Comparison of ENCODE assay signal across 17 cellular contexts in genomic region chr1:208135354-208135753, GRCh38.
DNase-seq lines count a peak whose midpoint lies in the region; ATAC-seq and TF ChIP-seq lines count a peak whose summit lies in the region.
"Had no signal": no experiment of that assay in that cellular context is flagged by ENCODE, and none has a peak within 500 bp of the region (broad histone marks: within the 10 kb centered on the region; RNA-seq: fewer than 3 reads in every experiment).

No MANE protein-coding gene starts in this region.

- TF ChIP-seq CTCF in fibroblast of lung (conservative IDR thresholded peaks at IDR 0.05 in 1 of 2, IDR thresholded peaks at IDR 0.05 in 1 of 2; ENCODE audit: low read depth in 1 of 2, low read length in 2 of 2) (no peak), neural progenitor cell (IDR thresholded peaks at IDR 0.05) (no peak)

- H3K27me3 ChIP-seq in fibroblast of lung (ENCODE audit: control insufficient read depth, insufficient read depth, low read length) (no peaks in the 10 kb centered on the region), neural progenitor cell (peaks cover 15% of the 10 kb centered on the region)
- H3K27me3 ChIP-seq: MG63, pancreas had no signal

- no peaks in the 10 kb centered on the region for H4K20me1 ChIP-seq in fibroblast of lung (ENCODE audit: control insufficient read depth, extremely low read depth, insufficient read depth, low read length)
- no peaks in the 10 kb centered on the region for H4K20me1 ChIP-seq in neural progenitor cell (ENCODE audit: low read depth)

- no peak for ATAC-seq in HG02642 (IDR thresholded peaks at IDR 0.05; ENCODE audit: poor library complexity, unreplicated experiment)
- no peak for ATAC-seq in HG03565 (IDR thresholded peaks at IDR 0.05; ENCODE audit: unreplicated experiment)
- ATAC-seq in GM21447 (IDR thresholded peaks at IDR 0.05; ENCODE audit: unreplicated experiment) = no peak
- ATAC-seq: WTC11 had no signal

- H3K4me2 ChIP-seq in fibroblast of lung (ENCODE audit: extremely low read depth, insufficient read depth, low read length) (no peak overlapping the region), neural progenitor cell (no peak overlapping the region)

- peaks cover 29% of the 10 kb centered on the region for H3F3A ChIP-seq in neural progenitor cell (ENCODE audit: low read depth)

- H2AFZ ChIP-seq in fibroblast of lung (ENCODE audit: low read length) (no peak overlapping the region), neural progenitor cell (replicated peaks) (no peak overlapping the region)

- H3K36me3 ChIP-seq in fibroblast of lung (ENCODE audit: control insufficient read depth, insufficient read depth, low read length) (no peaks in the 10 kb centered on the region), neural progenitor cell (no peaks in the 10 kb centered on the region)
- H3K36me3 ChIP-seq: MG63, pancreas had no signal

- no peak overlapping the region for H3K27ac ChIP-seq in fibroblast of lung (ENCODE audit: insufficient read depth, low read length)
- H3K27ac ChIP-seq in neural progenitor cell = no peak overlapping the region
- H3K27ac ChIP-seq: pancreas had no signal

- H3K79me2 ChIP-seq in fibroblast of lung (ENCODE audit: control insufficient read depth, insufficient read depth, low read length) (no peaks in the 10 kb centered on the region), neural progenitor cell (ENCODE audit: low read depth) (no peaks in the 10 kb centered on the region)

- no peaks in the 10 kb centered on the region for H3K9me3 Mint-ChIP-seq in neural progenitor cell
- H3K9me3 Mint-ChIP-seq: type B pancreatic cell, WTC11 had no signal

- H3K9ac ChIP-seq in fibroblast of lung (ENCODE audit: insufficient read depth, low read length) = no peak overlapping the region
- H3K9ac ChIP-seq in neural progenitor cell = no peak overlapping the region

- H3K27ac Mint-ChIP-seq in neural progenitor cell = peak overlapping the region; percentile 72
- H3K27ac Mint-ChIP-seq: type B pancreatic cell, WTC11 had no signal

- no peak overlapping the region for H3K4me3 Mint-ChIP-seq in neural progenitor cell
- H3K4me3 Mint-ChIP-seq: WTC11 had no signal

- H3K4me1 ChIP-seq in fibroblast of lung (ENCODE audit: control insufficient read depth, extremely low read depth, insufficient read depth, low read length) (no peaks in the 10 kb centered on the region), neural progenitor cell (peaks cover 32% of the 10 kb centered on the region)

- H3K9me3 ChIP-seq in fibroblast of lung (ENCODE audit: control insufficient read depth, insufficient read depth, low read depth, low read length) = no peaks in the 10 kb centered on the region
- H3K9me3 ChIP-seq in neural progenitor cell (ENCODE audit: low read depth) = no peaks in the 10 kb centered on the region
- H3K9me3 ChIP-seq: MG63, pancreas had no signal

- H3K27me3 Mint-ChIP-seq in neural progenitor cell (ENCODE audit: insufficient read depth, low read depth) = peaks cover 4% of the 10 kb centered on the region

- DNase-seq in H4 (ENCODE audit: low spot score) (peak; percentile 48), RPMI7951 (ENCODE audit: low read depth) (peak; percentile 41), fibroblast of lung (ENCODE audit: low read depth in 2 of 2) (peak; percentile 33 to 45), neural progenitor cell (ENCODE audit: low spot score) (no peak), HuH-7 (ENCODE audit: low spot score) (no peak)
- DNase-seq: activated naive CD4-positive, alpha-beta T cell treated with anti-CD3 and anti-CD28 coated beads, Interleukin-2, amount 50 U/mL, for 16 hours; DMS153; MG63; midbrain; NCI-H2107; NK-92 treated with Interleukin-12 subunit alpha and Interleukin-12 subunit beta, amount 100 ng/mL, for 24 hours; pancreas had no signal

- H3K36me3 Mint-ChIP-seq in neural progenitor cell = peaks cover 6% of the 10 kb centered on the region
- H3K36me3 Mint-ChIP-seq: WTC11 had no signal

- no peak overlapping the region for H3K4me3 ChIP-seq in fibroblast of lung (replicated peaks in 1 of 4; ENCODE audit: control extremely low read depth in 1 of 4, insufficient read depth in 1 of 4, low read depth in 3 of 4, low read length in 4 of 4)
- no peak overlapping the region for H3K4me3 ChIP-seq in neural progenitor cell
- H3K4me3 ChIP-seq: MG63, pancreas had no signal

- peaks cover 48% of the 10 kb centered on the region for H3K4me1 Mint-ChIP-seq in neural progenitor cell

Comparison
In these comparisons a context has a peak if more than half of its experiments do, and no peak if none do; other contexts are left out.
1. DNase-seq: peak in H4 (single experiment), RPMI7951 (single experiment) and fibroblast of lung (2 of 2); none in neural progenitor cell (single experiment) and HuH-7 (single experiment).